Comparison of ENCODE assay signal across 1 cellular context in genomic region chr22:37225481-37225880, GRCh38.
TF ChIP-seq lines count a peak whose summit lies in the region.

No MANE protein-coding gene starts in this region.

TF ChIP-seq in endothelial cell of umbilical vein, 7 proteins besides CTCF, POLR2A, EP300 and RAD21 (continued from another document):
- TF ChIP-seq JUN (IDR thresholded peaks at IDR 0.05; ENCODE audit: borderline replicate concordance, insufficient read depth, insufficient read length, low read depth) (no peak), FOS (IDR thresholded peaks at IDR 0.05; ENCODE audit: borderline replicate concordance, insufficient read depth, low read length) (no peak)
